Comparison of ENCODE assay signal across 27 cellular contexts in the genomic region with DNA sequence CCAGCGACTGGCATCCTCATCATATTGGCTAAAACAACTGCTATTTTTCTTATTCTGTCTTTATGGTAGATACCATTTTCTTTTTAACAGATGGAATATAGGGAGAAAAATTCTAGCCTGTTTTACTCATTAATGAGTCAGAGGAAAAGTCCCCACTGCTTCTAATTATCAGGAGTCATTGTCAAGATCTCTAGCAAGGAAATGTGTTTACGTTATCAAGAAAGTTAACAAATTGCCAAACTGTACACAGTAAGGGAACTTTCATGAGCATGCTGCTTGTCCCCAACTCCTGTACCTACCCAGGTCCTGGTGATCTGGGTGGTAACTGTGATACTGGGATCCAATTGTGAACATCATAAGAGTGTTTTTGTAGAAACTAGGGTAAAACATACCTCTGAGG.
"Had no signal": no experiment of that assay in that cellular context is flagged by ENCODE, and none has a peak within 500 bp of the region (broad histone marks: within the 10 kb centered on the region; RNA-seq: fewer than 3 reads in every experiment).

No MANE protein-coding gene starts in this region.

- H3K4me3 ChIP-seq: coronary artery, esophagus muscularis mucosa, hepatocyte, lung, smooth muscle cell, thyroid gland, vagina had no signal

- H3K36me3 ChIP-seq: esophagus muscularis mucosa, thyroid gland, vagina had no signal

- H3K9me3 ChIP-seq: esophagus muscularis mucosa, thyroid gland, vagina had no signal

- FAIRE-seq: endothelial cell of umbilical vein, kidney had no signal

- H3K27ac Mint-ChIP-seq: memory B cell; naive thymus-derived CD4-positive, alpha-beta T cell; stimulated activated naive CD8-positive, alpha-beta T cell treated with anti-CD3 and anti-CD28 coated beads, Interleukin-15, amount 100 ng/mL, for 72 hours had no signal

- H3K4me3 Mint-ChIP-seq: central memory CD8-positive, alpha-beta T cell; memory B cell; naive thymus-derived CD4-positive, alpha-beta T cell; nephron progenitor cell; stimulated activated naive CD8-positive, alpha-beta T cell treated with anti-CD3 and anti-CD28 coated beads, Interleukin-15, amount 100 ng/mL, for 72 hours had no signal

- H3K27me3 Mint-ChIP-seq: central memory CD8-positive, alpha-beta T cell; memory B cell; naive thymus-derived CD4-positive, alpha-beta T cell; stimulated activated naive CD8-positive, alpha-beta T cell treated with anti-CD3 and anti-CD28 coated beads, Interleukin-15, amount 100 ng/mL, for 72 hours had no signal

- H3K27me3 ChIP-seq: esophagus muscularis mucosa, hepatocyte, thyroid gland, vagina had no signal

- H3K4me1 Mint-ChIP-seq: central memory CD8-positive, alpha-beta T cell; memory B cell; naive thymus-derived CD4-positive, alpha-beta T cell; nephron progenitor cell; stimulated activated naive CD8-positive, alpha-beta T cell treated with anti-CD3 and anti-CD28 coated beads, Interleukin-15, amount 100 ng/mL, for 72 hours had no signal

- H3K4me1 ChIP-seq: vagina had no signal

- ATAC-seq: left colon; naive thymus-derived CD4-positive, alpha-beta T cell; sciatic nerve; stimulated activated naive CD8-positive, alpha-beta T cell treated with anti-CD3 and anti-CD28 coated beads, Interleukin-15, amount 100 ng/mL, for 72 hours had no signal

- DNase-seq: dermis blood vessel endothelial cell; effector memory CD4-positive, alpha-beta T cell; foreskin melanocyte; kidney; left colon; midbrain; naive thymus-derived CD4-positive, alpha-beta T cell; nephron progenitor cell; nucleus accumbens; stimulated activated CD4-positive, alpha-beta T cell treated with anti-CD3 and anti-CD28 coated beads, Interleukin-12 subunit alpha, Interleukin-12 subunit beta, amount 100 ng/mL, for 4 hours; stimulated activated CD4-positive, alpha-beta T cell treated with anti-CD3 and anti-CD28 coated beads, Interleukin-1b, Interleukin-23, amount 100 ng/mL, for 48 hours; stimulated activated CD4-positive, alpha-beta T cell treated with anti-CD3 and anti-CD28 coated beads, Interleukin-4, amount 100 ng/mL, for 1 hour; stimulated activated CD8-positive, alpha-beta memory T cell treated with anti-CD3 and anti-CD28 coated beads, Interleukin-4, amount 100 ng/mL, for 48 hours; stimulated activated naive CD4-positive, alpha-beta T cell; stimulated activated naive CD8-positive, alpha-beta T cell treated with anti-CD3 and anti-CD28 coated beads, Interleukin-15, amount 100 ng/mL, for 72 hours; thyroid gland; trophoblast cell had no signal

- H3K27ac ChIP-seq: coronary artery, esophagus muscularis mucosa, hepatocyte, thyroid gland, vagina had no signal
